Comparison of ENCODE assay signal across 15 cellular contexts in the genomic region with DNA sequence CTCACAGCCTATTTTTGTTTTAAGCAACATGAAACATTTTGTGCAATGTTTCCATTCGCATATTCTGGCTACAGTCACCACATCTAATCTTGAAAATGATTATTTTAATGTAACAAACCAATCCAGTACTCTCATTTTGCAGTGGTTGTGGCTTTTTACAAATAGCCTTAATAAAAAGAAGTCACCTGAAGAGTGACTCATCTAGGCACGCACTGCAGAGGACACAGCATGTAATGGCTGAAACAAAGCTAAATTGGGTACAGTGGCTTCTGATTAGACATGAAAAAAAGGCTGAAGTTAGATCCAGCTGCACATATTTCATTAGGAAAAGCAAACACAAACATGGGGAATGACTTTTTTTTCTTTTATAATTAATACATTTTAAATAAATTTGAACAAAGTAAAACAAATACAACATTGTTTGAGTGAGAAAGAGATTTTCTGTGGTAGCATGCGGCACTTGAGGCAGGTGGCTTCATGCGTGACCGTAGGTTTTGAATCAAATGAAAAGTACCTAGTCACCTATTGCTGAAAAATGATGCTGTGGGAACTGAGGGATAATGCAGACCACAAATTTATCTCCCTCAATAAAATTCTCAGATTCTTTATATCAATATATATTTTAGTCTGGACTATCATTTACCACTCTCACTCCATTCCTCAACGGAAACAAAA.
A peak's percentile ranks its signal among the peaks of the same experiment; 100 is the strongest.
DNase-seq lines count a peak whose midpoint lies in the region; ATAC-seq, FAIRE-seq and TF ChIP-seq lines count a peak whose summit lies in the region.
"Had no signal": no experiment of that assay in that cellular context is flagged by ENCODE, and none has a peak within 500 bp of the region (broad histone marks: within the 10 kb centered on the region; RNA-seq: fewer than 3 reads in every experiment).

No MANE protein-coding gene starts in this region.

- no peak overlapping the region for H3K27ac Mint-ChIP-seq in immature natural killer cell
- H3K27ac Mint-ChIP-seq: naive B cell had no signal

- no peak for DNase-seq in NCI-H1436 treated with DMSO at 0.1 percent for 48 hours (lab: John Stamatoyannopoulos, UW)
- DNase-seq in immature natural killer cell: no peak
- no peak for DNase-seq in GM12892 (ENCODE audit: insufficient read length)
- no peak for DNase-seq in AG08396 (ENCODE audit: low spot score)
- DNase-seq: cerebellar nuclear complex; DMS 273 treated with DMSO at 0.1 percent for 48 hours; naive B cell; NCI-H2171; stimulated activated CD4-positive, alpha-beta T cell treated with anti-CD3 and anti-CD28 coated beads, Interleukin-2, amount 100 ng/mL, for 24 hours; upper lobe of right lung; WERI-Rb-1 had no signal

- peaks cover 0 to 1% (median 0%) of the 10 kb centered on the region in 6 donors for H3K9me3 Mint-ChIP-seq in immature natural killer cell

- no peak overlapping the region for H3K4me3 Mint-ChIP-seq in immature natural killer cell
- H3K4me3 Mint-ChIP-seq: naive B cell had no signal

- no peak for FAIRE-seq in GM12892 (lab: Jason Lieb, UNC)

- ATAC-seq in GM18502 (IDR thresholded peaks at IDR 0.05; ENCODE audit: poor library complexity, unreplicated experiment): peak; percentile 86
- peak; percentile 79 for ATAC-seq in GM21367 (IDR thresholded peaks at IDR 0.05; ENCODE audit: unreplicated experiment)
- ATAC-seq in HG02870 (IDR thresholded peaks at IDR 0.05; ENCODE audit: unreplicated experiment): peak; percentile 76
- peak; percentile 91 for ATAC-seq in HG03565 (IDR thresholded peaks at IDR 0.05; ENCODE audit: unreplicated experiment)
- ATAC-seq: upper lobe of right lung had no signal

- H3K27me3 Mint-ChIP-seq in immature natural killer cell (ENCODE audit: low read depth in 3 of 3): peaks cover 0 to 4% (median 3%) of the 10 kb centered on the region in 3 donors

- TF ChIP-seq POLR2A in GM12892 (IDR thresholded peaks at IDR 0.05; ENCODE audit: low read depth, low read length): no peak

- no peaks in the 10 kb centered on the region for H3K36me3 Mint-ChIP-seq in immature natural killer cell
- H3K36me3 Mint-ChIP-seq: naive B cell had no signal

- H3K4me1 Mint-ChIP-seq in immature natural killer cell: no peaks in the 10 kb centered on the region
- H3K4me1 Mint-ChIP-seq: naive B cell had no signal
